Comparison of ENCODE assay signal across 1 cellular context in genomic region chr16:9053006-9053601, GRCh38.
TF ChIP-seq lines count a peak whose summit lies in the region.

No MANE protein-coding gene starts in this region.

TF ChIP-seq in K562, 482 proteins besides CTCF, POLR2A, EP300 and RAD21 (continued from another document):
- TF ChIP-seq ZFP36 (IDR thresholded peaks at IDR 0.05; ENCODE audit: low read depth, low read length, partially characterized antibody) = peak; percentile 7
- TF ChIP-seq HSF4 (CRISPR knock-in tag; IDR thresholded peaks at IDR 0.05; ENCODE audit: borderline replicate concordance) = no peak
- no peak for TF ChIP-seq ZNF75A (CRISPR knock-in tag; IDR thresholded peaks at IDR 0.05)
- no peak for TF ChIP-seq KAT8 (IDR thresholded peaks at IDR 0.05; ENCODE audit: low read depth)
- TF ChIP-seq OTX1 (CRISPR knock-in tag; IDR thresholded peaks at IDR 0.05) = no peak
- TF ChIP-seq NCOA2 (IDR thresholded peaks at IDR 0.05; ENCODE audit: partially characterized antibody in 2 of 2) = no peak
- TF ChIP-seq, protein P1, sequence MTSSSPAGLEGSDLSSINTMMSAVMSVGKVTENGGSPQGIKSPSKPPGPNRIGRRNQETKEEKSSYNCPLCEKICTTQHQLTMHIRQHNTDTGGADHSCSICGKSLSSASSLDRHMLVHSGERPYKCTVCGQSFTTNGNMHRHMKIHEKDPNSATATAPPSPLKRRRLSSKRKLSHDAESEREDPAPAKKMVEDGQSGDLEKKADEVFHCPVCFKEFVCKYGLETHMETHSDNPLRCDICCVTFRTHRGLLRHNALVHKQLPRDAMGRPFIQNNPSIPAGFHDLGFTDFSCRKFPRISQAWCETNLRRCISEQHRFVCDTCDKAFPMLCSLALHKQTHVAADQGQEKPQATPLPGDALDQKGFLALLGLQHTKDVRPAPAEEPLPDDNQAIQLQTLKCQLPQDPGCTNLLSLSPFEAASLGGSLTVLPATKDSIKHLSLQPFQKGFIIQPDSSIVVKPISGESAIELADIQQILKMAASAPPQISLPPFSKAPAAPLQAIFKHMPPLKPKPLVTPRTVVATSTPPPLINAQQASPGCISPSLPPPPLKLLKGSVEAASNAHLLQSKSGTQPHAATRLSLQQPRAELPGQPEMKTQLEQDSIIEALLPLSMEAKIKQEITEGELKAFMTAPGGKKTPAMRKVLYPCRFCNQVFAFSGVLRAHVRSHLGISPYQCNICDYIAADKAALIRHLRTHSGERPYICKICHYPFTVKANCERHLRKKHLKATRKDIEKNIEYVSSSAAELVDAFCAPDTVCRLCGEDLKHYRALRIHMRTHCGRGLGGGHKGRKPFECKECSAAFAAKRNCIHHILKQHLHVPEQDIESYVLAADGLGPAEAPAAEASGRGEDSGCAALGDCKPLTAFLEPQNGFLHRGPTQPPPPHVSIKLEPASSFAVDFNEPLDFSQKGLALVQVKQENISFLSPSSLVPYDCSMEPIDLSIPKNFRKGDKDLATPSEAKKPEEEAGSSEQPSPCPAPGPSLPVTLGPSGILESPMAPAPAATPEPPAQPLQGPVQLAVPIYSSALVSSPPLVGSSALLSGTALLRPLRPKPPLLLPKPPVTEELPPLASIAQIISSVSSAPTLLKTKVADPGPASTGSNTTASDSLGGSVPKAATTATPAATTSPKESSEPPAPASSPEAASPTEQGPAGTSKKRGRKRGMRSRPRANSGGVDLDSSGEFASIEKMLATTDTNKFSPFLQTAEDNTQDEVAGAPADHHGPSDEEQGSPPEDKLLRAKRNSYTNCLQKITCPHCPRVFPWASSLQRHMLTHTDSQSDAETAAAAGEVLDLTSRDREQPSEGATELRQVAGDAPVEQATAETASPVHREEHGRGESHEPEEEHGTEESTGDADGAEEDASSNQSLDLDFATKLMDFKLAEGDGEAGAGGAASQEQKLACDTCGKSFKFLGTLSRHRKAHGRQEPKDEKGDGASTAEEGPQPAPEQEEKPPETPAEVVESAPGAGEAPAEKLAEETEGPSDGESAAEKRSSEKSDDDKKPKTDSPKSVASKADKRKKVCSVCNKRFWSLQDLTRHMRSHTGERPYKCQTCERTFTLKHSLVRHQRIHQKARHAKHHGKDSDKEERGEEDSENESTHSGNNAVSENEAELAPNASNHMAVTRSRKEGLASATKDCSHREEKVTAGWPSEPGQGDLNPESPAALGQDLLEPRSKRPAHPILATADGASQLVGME (CRISPR knock-in tag; IDR thresholded peaks at IDR 0.05) = no peak
- peak; percentile 38; the same call in 1 of the 2 replicates for TF ChIP-seq JUND (IDR thresholded peaks at IDR 0.05; ENCODE audit: borderline replicate concordance, low read depth, low read length)
- TF ChIP-seq JUND (tag; IDR thresholded peaks at IDR 0.05; ENCODE audit: borderline replicate concordance, low read depth, low read length) = no peak; the same call in 2 of the 3 replicates
- no peak for TF ChIP-seq ZC3H8 (IDR thresholded peaks at IDR 0.05)
- peak; percentile 22 for TF ChIP-seq NEUROD1 (IDR thresholded peaks at IDR 0.05; ENCODE audit: borderline replicate concordance, low read depth, low read length, partially characterized antibody)
- TF ChIP-seq REST (CRISPR knock-in tag; IDR thresholded peaks at IDR 0.05; ENCODE audit: low read depth) = no peak
- TF ChIP-seq ELF2 (CRISPR knock-in tag; IDR thresholded peaks at IDR 0.05) = no peak
- TF ChIP-seq RBM14 (IDR thresholded peaks at IDR 0.05; ENCODE audit: borderline replicate concordance, insufficient read depth, low read depth, low read length) = no peak
- no peak for TF ChIP-seq ZKSCAN3 (CRISPR knock-in tag; IDR thresholded peaks at IDR 0.05)
- TF ChIP-seq RCOR1 (IDR thresholded peaks at IDR 0.05; ENCODE audit: borderline replicate concordance in 1 of 2, low read depth in 2 of 2, low read length in 2 of 2) = peak in 1 of 2 experiments; percentile 70; a peak in 1 of 4 replicates
- TF ChIP-seq ZNF408 (CRISPR knock-in tag; IDR thresholded peaks at IDR 0.05; ENCODE audit: low read depth) = no peak
- 0 out of 2 replicates have a peak, but pooled peaks have one; percentile 16 for TF ChIP-seq TRIM28 (IDR thresholded peaks at IDR 0.05)
- TF ChIP-seq ILK (tag; IDR thresholded peaks at IDR 0.05; ENCODE audit: borderline replicate concordance, low read depth) = no peak
- TF ChIP-seq ZNF57 (CRISPR knock-in tag; IDR thresholded peaks at IDR 0.05) = no peak
